ENCODE assay signal across 9 cellular contexts in the genomic region with DNA sequence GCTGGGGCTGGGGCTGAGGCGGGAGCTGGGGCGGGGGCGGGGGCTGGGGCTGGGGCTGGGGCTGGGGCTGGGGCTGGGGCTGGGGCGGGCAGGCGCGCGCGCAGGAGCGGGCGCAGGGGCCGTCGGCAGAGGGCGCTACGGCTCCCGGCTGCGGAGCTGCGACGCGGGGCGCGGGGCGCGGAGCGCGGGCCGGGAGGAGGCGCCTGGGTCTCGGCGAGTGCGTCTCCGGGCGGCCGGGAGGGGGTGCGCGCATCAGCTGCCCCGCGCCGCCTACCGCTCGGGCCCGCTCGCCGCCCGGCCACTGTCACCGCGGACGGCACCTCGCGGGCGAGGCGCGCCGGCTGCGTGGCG. TPM values are rescaled to one million over a fixed set of nuclear protein-coding genes. Genes with fewer than 3 reads are reported as not detected.
A peak's percentile ranks its signal among the peaks of the same experiment; 100 is the strongest.
DNase-seq lines count a peak whose midpoint lies in the region; ATAC-seq and TF ChIP-seq lines count a peak whose summit lies in the region.
"Had no signal": no experiment of that assay in that cellular context is flagged by ENCODE, and none has a peak within 500 bp of the region (broad histone marks: within the 10 kb centered on the region; RNA-seq: fewer than 3 reads in every experiment).

No MANE protein-coding gene starts in this region.

- no peak for TF ChIP-seq POLR2A in prostate gland (IDR thresholded peaks at IDR 0.05)

- POLR2A ChIA-PET in HEK293 (lab: Yijun Ruan, JAX): no interaction called here

- H3K4me3 ChIP-seq in HEK293 (ENCODE audit: low read depth, low read length) (peak overlapping the region; percentile 46), prostate gland (peak overlapping the region; percentile 13)
- H3K4me3 ChIP-seq: ovary had no signal

- DNase-seq in ELR (ENCODE audit: low read depth) (peak; percentile 67), NOMO-1 (lab: John Stamatoyannopoulos, UW; ENCODE audit: unreplicated experiment in 2 of 2) (peak; percentile 45 to 65), head of caudate nucleus (peak in 39 of 42 donors; percentile 22 to 83 (median 63)), prostate gland (ENCODE audit: low spot score) (no peak), OCI-M2 (lab: John Stamatoyannopoulos, UW; ENCODE audit: unreplicated experiment) (no peak)
- DNase-seq in activated naive CD4-positive, alpha-beta T cell treated with Interleukin-2 at 50 U/mL for 16 hours: peak; percentile 60

- no peak for ATAC-seq in GM19452 (IDR thresholded peaks at IDR 0.05; ENCODE audit: unreplicated experiment)

- peak overlapping the region; percentile 16; the same call in 1 of the 2 replicates for H3K27ac ChIP-seq in HEK293 (ENCODE audit: extremely low read depth, low read depth, low read length)
- H3K27ac ChIP-seq in prostate gland: no peak overlapping the region
- H3K27ac ChIP-seq: ovary had no signal

- no peaks in the 10 kb centered on the region for H3K36me3 ChIP-seq in HEK293 (ENCODE audit: control insufficient read depth in 2 of 2, insufficient read depth in 1 of 2, low read length in 2 of 2)
- H3K36me3 ChIP-seq in prostate gland: no peaks in the 10 kb centered on the region
- H3K36me3 ChIP-seq: ovary had no signal

- no peaks in the 10 kb centered on the region for H3K9me3 ChIP-seq in HEK293 (ENCODE audit: control insufficient read depth, insufficient read depth, low read depth, low read length)
- no peaks in the 10 kb centered on the region for H3K9me3 ChIP-seq in prostate gland

- CTCF ChIA-PET in HEK293 (lab: Yijun Ruan, JAX): interaction anchor here (0.6 to 2.7 kb wide), 9 partner anchors 9 to 551 kb away, joined by 3 to 14 read pairs (median 5); no protein-coding TSS in a partner anchor

- no peaks in the 10 kb centered on the region for H3K4me1 ChIP-seq in HEK293 (ENCODE audit: control insufficient read depth, insufficient read depth, low read length)
- H3K4me1 ChIP-seq in prostate gland (replicated peaks): no peaks in the 10 kb centered on the region

- peaks cover 4% of the 10 kb centered on the region for H3K27me3 ChIP-seq in prostate gland (replicated peaks; ENCODE audit: insufficient read depth)
- H3K27me3 ChIP-seq: ovary had no signal

- intact Hi-C loops in head of caudate nucleus (cut with DNase I) (no loop called here), prostate gland (cut with DNase I) (no loop called here)

- 3% methylated on average over 39 of the region's 55 CpGs for WGBS in prostate gland

- TF ChIP-seq CTCF in HEK293 (tag by site-specific recombination; IDR thresholded peaks at IDR 0.05): no peak
- peak in 1 of 4 experiments; percentile 24 for TF ChIP-seq CTCF in prostate gland (IDR thresholded peaks at IDR 0.05)

TF ChIP-seq in HEK293, 187 proteins besides CTCF, POLR2A, EP300 and RAD21:
- TF ChIP-seq, protein P1, sequence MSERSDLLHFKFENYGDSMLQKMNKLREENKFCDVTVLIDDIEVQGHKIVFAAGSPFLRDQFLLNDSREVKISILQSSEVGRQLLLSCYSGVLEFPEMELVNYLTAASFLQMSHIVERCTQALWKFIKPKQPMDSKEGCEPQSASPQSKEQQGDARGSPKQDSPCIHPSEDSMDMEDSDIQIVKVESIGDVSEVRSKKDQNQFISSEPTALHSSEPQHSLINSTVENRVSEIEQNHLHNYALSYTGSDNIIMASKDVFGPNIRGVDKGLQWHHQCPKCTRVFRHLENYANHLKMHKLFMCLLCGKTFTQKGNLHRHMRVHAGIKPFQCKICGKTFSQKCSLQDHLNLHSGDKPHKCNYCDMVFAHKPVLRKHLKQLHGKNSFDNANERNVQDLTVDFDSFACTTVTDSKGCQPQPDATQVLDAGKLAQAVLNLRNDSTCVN (tag by site-specific recombination; optimal IDR thresholded peaks at IDR 0.05): no peak
- TF ChIP-seq ZNF157 (tag by site-specific recombination; IDR thresholded peaks at IDR 0.05) (no peak), ZNF529 (tag by site-specific recombination; IDR thresholded peaks at IDR 0.05; ENCODE audit: insufficient replicate concordance) (no peak), ZNF513 (tag by site-specific recombination; IDR thresholded peaks at IDR 0.05) (no peak), ZNF521 (tag by site-specific recombination; IDR thresholded peaks at IDR 0.05) (no peak)
- TF ChIP-seq, protein P2, sequence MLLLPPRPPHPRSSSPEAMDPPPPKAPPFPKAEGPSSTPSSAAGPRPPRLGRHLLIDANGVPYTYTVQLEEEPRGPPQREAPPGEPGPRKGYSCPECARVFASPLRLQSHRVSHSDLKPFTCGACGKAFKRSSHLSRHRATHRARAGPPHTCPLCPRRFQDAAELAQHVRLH (tag by site-specific recombination; IDR thresholded peaks at IDR 0.05): no peak

RNA-seq across cellular contexts. Expression of gene MTUS2, which starts 0.4 kb away (rescaled TPM):
- total RNA-seq in prostate gland: 1 to 10 TPM; 1.6 to 4.8 TPM

Comparison
In these comparisons a context has a peak if more than half of its experiments do, and no peak if none do; other contexts are left out.
1. DNase-seq: peak in ELR (single experiment), NOMO-1 (2 of 2), activated naive CD4-positive, alpha-beta T cell treated with Interleukin-2 at 50 U/mL for 16 hours (single experiment) and head of caudate nucleus (39 of 42); none in prostate gland (single experiment) and OCI-M2 (single experiment).